ENCODE assay signal across 8 cellular contexts in the genomic region with DNA sequence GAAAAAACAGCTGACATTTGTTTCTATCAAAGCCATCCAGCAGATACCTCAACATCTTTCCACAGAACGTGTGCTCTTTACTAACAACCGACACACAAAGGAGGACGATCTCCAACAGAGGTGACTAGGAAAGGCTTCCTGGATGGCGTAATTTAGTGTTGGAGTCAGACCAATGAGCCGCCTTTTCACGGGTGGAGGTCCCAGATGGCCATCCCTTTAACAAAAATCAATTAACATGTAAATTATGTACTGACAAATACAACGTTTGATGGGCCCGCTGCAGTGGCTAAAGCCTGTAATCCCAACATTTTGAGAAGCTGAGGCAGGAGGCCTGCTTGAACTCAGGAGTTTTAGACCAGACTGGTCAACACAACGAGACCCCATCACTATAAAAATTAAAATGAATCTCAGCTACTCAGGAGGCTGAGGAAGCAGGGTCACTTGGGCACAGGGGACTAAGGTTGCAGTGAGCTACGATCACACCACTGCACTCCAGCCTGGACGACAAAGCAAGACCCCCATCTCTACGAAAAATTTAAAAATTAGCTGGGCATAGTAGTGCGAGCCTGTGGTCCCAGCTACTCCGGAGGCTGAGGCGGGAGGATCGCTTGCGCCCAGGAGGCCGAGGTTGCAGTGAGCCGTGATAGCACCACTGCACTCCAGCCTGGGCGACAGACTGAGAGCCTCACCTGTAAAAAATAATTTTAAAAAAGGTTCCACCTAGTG. TPM values are rescaled to one million over a fixed set of nuclear protein-coding genes. Genes with fewer than 3 reads are reported as not detected.
DNase-seq lines count a peak whose midpoint lies in the region; ATAC-seq and TF ChIP-seq lines count a peak whose summit lies in the region.

No MANE protein-coding gene starts in this region.

- H3K27me3 ChIP-seq in GM23338 (ENCODE audit: insufficient read depth) = no peaks in the 10 kb centered on the region
- H3K27me3 ChIP-seq in SU-DHL-6 (ENCODE audit: low read length) = no peaks in the 10 kb centered on the region
- no peaks in the 10 kb centered on the region for H3K27me3 ChIP-seq in fibroblast of lung (ENCODE audit: control insufficient read depth, insufficient read depth, low read length)

- H3K27ac ChIP-seq in GM23338 (ENCODE audit: low read depth) (peak overlapping the region; percentile 98), SU-DHL-6 (ENCODE audit: low read depth, low read length) (no peak overlapping the region), fibroblast of lung (ENCODE audit: insufficient read depth, low read length) (peak overlapping the region; percentile 96)

- H3K9me2 ChIP-seq in GM23338 (ENCODE audit: insufficient read depth) = no peaks in the 10 kb centered on the region
- H3K9me2 ChIP-seq in SU-DHL-6 (replicated peaks; ENCODE audit: insufficient read depth, low read length) = no peaks in the 10 kb centered on the region

- H3K36me3 ChIP-seq in GM23338 (ENCODE audit: insufficient read depth) = peaks cover 14% of the 10 kb centered on the region; the same call in 1 of the 2 replicates
- peaks cover 6% of the 10 kb centered on the region; the same call in 1 of the 2 replicates for H3K36me3 ChIP-seq in SU-DHL-6 (ENCODE audit: low read length)
- no peaks in the 10 kb centered on the region for H3K36me3 ChIP-seq in fibroblast of lung (ENCODE audit: control insufficient read depth, insufficient read depth, low read length)

- H3K4me3 Mint-ChIP-seq in GM23338 = peak overlapping the region; percentile 89

- H3K9me3 ChIP-seq in SU-DHL-6 (ENCODE audit: insufficient read depth, low read length) = no peaks in the 10 kb centered on the region
- H3K9me3 ChIP-seq in fibroblast of lung (ENCODE audit: control insufficient read depth, insufficient read depth, low read depth, low read length) = no peaks in the 10 kb centered on the region

- peaks cover 30% of the 10 kb centered on the region for H3K79me2 ChIP-seq in GM23338 (replicated peaks; ENCODE audit: insufficient read depth)
- peaks cover 24% of the 10 kb centered on the region; the same call in 1 of the 2 replicates for H3K79me2 ChIP-seq in SU-DHL-6 (ENCODE audit: insufficient read depth, low read length)
- H3K79me2 ChIP-seq in fibroblast of lung (ENCODE audit: control insufficient read depth, insufficient read depth, low read length) = peaks cover 11% of the 10 kb centered on the region

- DNase-seq in GM23338 (ENCODE audit: low spot score) (peak; percentile 57), fibroblast of lung (ENCODE audit: low read depth in 2 of 2) (peak in 1 of 2 donors; percentile 9), retina (peak; percentile 21), NCI-H1417 treated with DMSO at 0.1 percent for 48 hours (lab: John Stamatoyannopoulos, UW) (no peak), SKM-1 treated with dmso at 0.1 percent for 144 hours (lab: John Stamatoyannopoulos, UW; ENCODE audit: unreplicated experiment) (no peak), NCI-H2196 (lab: John Stamatoyannopoulos, UW; ENCODE audit: unreplicated experiment) (no peak), AG08396 (ENCODE audit: low spot score) (no peak)

- no peak for TF ChIP-seq CTCF in GM23338 (conservative IDR thresholded peaks at IDR 0.05; ENCODE audit: low read depth in 2 of 2)
- TF ChIP-seq CTCF in SU-DHL-6 (IDR thresholded peaks at IDR 0.05; ENCODE audit: insufficient read depth, low read length, poor library complexity, severe bottlenecking) = no peak
- TF ChIP-seq CTCF in fibroblast of lung (conservative IDR thresholded peaks at IDR 0.05 in 1 of 2, IDR thresholded peaks at IDR 0.05 in 1 of 2; ENCODE audit: low read depth in 1 of 2, low read length in 2 of 2) = no peak

- H3K4me2 ChIP-seq in GM23338 (peak overlapping the region; percentile 99), SU-DHL-6 (ENCODE audit: low read depth, low read length, poor library complexity, severe bottlenecking) (peak overlapping the region; percentile 94), fibroblast of lung (ENCODE audit: extremely low read depth, insufficient read depth, low read length) (peak overlapping the region; percentile 55)

- H3F3A ChIP-seq in GM23338 (replicated peaks; ENCODE audit: low read depth) = peaks cover 10% of the 10 kb centered on the region
- no peaks in the 10 kb centered on the region for H3F3A ChIP-seq in SU-DHL-6 (ENCODE audit: insufficient read depth)

- H3K9ac ChIP-seq in SU-DHL-6 (ENCODE audit: low read length) (peak overlapping the region; percentile 99), fibroblast of lung (ENCODE audit: insufficient read depth, low read length) (peak overlapping the region; percentile 98)

- peaks cover 32% of the 10 kb centered on the region for H3K4me1 Mint-ChIP-seq in GM23338

- peak overlapping the region; percentile 95 for H3K27ac Mint-ChIP-seq in GM23338

- H4K20me1 ChIP-seq in GM23338 (replicated peaks; ENCODE audit: insufficient read depth) (0 out of 2 replicates have a peak, but pooled peaks cover 4% of the 10 kb centered on the region), SU-DHL-6 (ENCODE audit: low read depth, low read length) (no peaks in the 10 kb centered on the region), fibroblast of lung (ENCODE audit: control insufficient read depth, extremely low read depth, insufficient read depth, low read length) (no peaks in the 10 kb centered on the region)

- ATAC-seq in GM23338 = peak; percentile 5

- peak overlapping the region; percentile 59; the same call in 1 of the 2 replicates for H2AFZ ChIP-seq in GM23338
- peak overlapping the region; percentile 87 for H2AFZ ChIP-seq in SU-DHL-6 (ENCODE audit: low read depth, low read length, severe bottlenecking)
- no peak overlapping the region for H2AFZ ChIP-seq in fibroblast of lung (ENCODE audit: low read length)

- no peaks in the 10 kb centered on the region; the same call in 2 of the 3 replicates for H3K9me3 Mint-ChIP-seq in GM23338

- H3K4me1 ChIP-seq in GM23338 (ENCODE audit: insufficient read depth) = peaks cover 22% of the 10 kb centered on the region
- peaks cover 3% of the 10 kb centered on the region for H3K4me1 ChIP-seq in fibroblast of lung (ENCODE audit: control insufficient read depth, extremely low read depth, insufficient read depth, low read length)

- peaks cover 21% of the 10 kb centered on the region for H3K36me3 Mint-ChIP-seq in GM23338 (ENCODE audit: low read depth)

- H3K27me3 Mint-ChIP-seq in GM23338 (ENCODE audit: insufficient read depth, low read depth, poor library complexity) = peaks cover 8% of the 10 kb centered on the region

- H3K4me3 ChIP-seq in GM23338 = peak overlapping the region; percentile 91
- H3K4me3 ChIP-seq in SU-DHL-6 (ENCODE audit: insufficient read depth, low read length, poor library complexity, severe bottlenecking) = peak overlapping the region; percentile 90
- peak overlapping the region; percentile 70 to 91 (median 85) for H3K4me3 ChIP-seq in fibroblast of lung (replicated peaks in 1 of 4; ENCODE audit: control extremely low read depth in 1 of 4, insufficient read depth in 1 of 4, low read depth in 3 of 4, low read length in 4 of 4)

TF ChIP-seq in GM23338, 12 proteins besides CTCF, POLR2A, EP300 and RAD21 (continues in another document):
- TF ChIP-seq EZH2phosphoT487 (IDR thresholded peaks at IDR 0.05; ENCODE audit: unreplicated experiment) = no peak
- TF ChIP-seq STAT1 (IDR thresholded peaks at IDR 0.05; ENCODE audit: unreplicated experiment) = no peak
- TF ChIP-seq POLR2AphosphoS5 (IDR thresholded peaks at IDR 0.05; ENCODE audit: low read depth) = peak; percentile 48
- TF ChIP-seq, protein P1, sequence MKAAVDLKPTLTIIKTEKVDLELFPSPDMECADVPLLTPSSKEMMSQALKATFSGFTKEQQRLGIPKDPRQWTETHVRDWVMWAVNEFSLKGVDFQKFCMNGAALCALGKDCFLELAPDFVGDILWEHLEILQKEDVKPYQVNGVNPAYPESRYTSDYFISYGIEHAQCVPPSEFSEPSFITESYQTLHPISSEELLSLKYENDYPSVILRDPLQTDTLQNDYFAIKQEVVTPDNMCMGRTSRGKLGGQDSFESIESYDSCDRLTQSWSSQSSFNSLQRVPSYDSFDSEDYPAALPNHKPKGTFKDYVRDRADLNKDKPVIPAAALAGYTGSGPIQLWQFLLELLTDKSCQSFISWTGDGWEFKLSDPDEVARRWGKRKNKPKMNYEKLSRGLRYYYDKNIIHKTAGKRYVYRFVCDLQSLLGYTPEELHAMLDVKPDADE (IDR thresholded peaks at IDR 0.05) = no peak
- TF ChIP-seq CREB1 (CRISPR knock-in tag; IDR thresholded peaks at IDR 0.05; ENCODE audit: low read depth) = no peak
- TF ChIP-seq JUNB (IDR thresholded peaks at IDR 0.05; ENCODE audit: unreplicated experiment) = no peak
- no peak for TF ChIP-seq ZNF114 (CRISPR knock-in tag; IDR thresholded peaks at IDR 0.05)

RNA-seq across cellular contexts. Expression of a gene that starts 1.2 kb away (rescaled TPM):
- 43.3 and 46.6 TPM in 2 replicates for total RNA-seq in GM23338 (2014; rRNA removed; shearing (Covaris generic))
- 9.4 and 13.5 TPM in 2 replicates for polyA plus RNA-seq in GM23338 (2016; fragmentation: Nextera tagmentation; extraction: Ambion mirVana)
- 17.5 and 18.8 TPM in 2 replicates for total RNA-seq in fibroblast of lung
- 24.2 and 31.9 TPM in 2 replicates for polyA plus RNA-seq in fibroblast of lung
- polyA plus RNA-seq in fibroblast of lung (2012) = 11.3 and 15.3 TPM in 2 replicates
- 46.6 and 80.8 TPM in 2 replicates for polyA minus RNA-seq in fibroblast of lung (ENCODE audit: low replicate concordance)

RNA-seq across cellular contexts. Expression of a gene that starts 59.0 kb away (rescaled TPM):
- total RNA-seq in GM23338 (2014; rRNA removed; shearing (Covaris generic)) = 23.4 and 23.6 TPM in 2 replicates
- 7.4 and 10.4 TPM in 2 replicates for polyA plus RNA-seq in GM23338 (2016; fragmentation: Nextera tagmentation; extraction: Ambion mirVana)
- total RNA-seq in fibroblast of lung = 11.3 and 12.1 TPM in 2 replicates
- 15.6 and 17.8 TPM in 2 replicates for polyA plus RNA-seq in fibroblast of lung
- 7.4 and 7.7 TPM in 2 replicates for polyA plus RNA-seq in fibroblast of lung (2012)
- polyA minus RNA-seq in fibroblast of lung (ENCODE audit: low replicate concordance) = 3.2 and 8.2 TPM in 2 replicates

Comparison
In these comparisons a context has a peak if more than half of its experiments do, and no peak if none do; other contexts are left out.
1. DNase-seq: peak in GM23338 (single experiment) and retina (single experiment); none in NCI-H1417 treated with DMSO at 0.1 percent for 48 hours (single experiment), SKM-1 treated with dmso at 0.1 percent for 144 hours (single experiment), NCI-H2196 (single experiment) and AG08396 (single experiment).
2. Peak in every context shown above with its lines, with median percentiles within 50 percentile points of each other: H3K4me2 ChIP-seq and H3K4me3 ChIP-seq.